ENCODE assay signal across 13 cellular contexts in genomic region chr4:185263419-185263818, GRCh38. TPM values are rescaled to one million over a fixed set of nuclear protein-coding genes. Genes with fewer than 3 reads are reported as not detected.
DNase-seq lines count a peak whose midpoint lies in the region; ATAC-seq and TF ChIP-seq lines count a peak whose summit lies in the region.
"Had no signal": no experiment of that assay in that cellular context is flagged by ENCODE, and none has a peak within 500 bp of the region (broad histone marks: within the 10 kb centered on the region; RNA-seq: fewer than 3 reads in every experiment).

No MANE protein-coding gene starts in this region.

- H3K36me3 ChIP-seq in H7 (replicated peaks; ENCODE audit: control insufficient read depth, insufficient read depth, low read length): no peaks in the 10 kb centered on the region
- H3K36me3 ChIP-seq in upper lobe of right lung: peaks cover 34% of the 10 kb centered on the region

- H3K27me3 ChIP-seq in H7 (ENCODE audit: control insufficient read depth, insufficient read depth, low read length) (no peaks in the 10 kb centered on the region), upper lobe of right lung (no peaks in the 10 kb centered on the region)

- no peak for TF ChIP-seq CTCF in upper lobe of right lung (IDR thresholded peaks at IDR 0.05)

- intact Hi-C loops in upper lobe of right lung (cut with DNase I): no loop called here

- H3K9me3 ChIP-seq in upper lobe of right lung: no peaks in the 10 kb centered on the region

- no peak overlapping the region for H3K27ac ChIP-seq in upper lobe of right lung

- ATAC-seq in GM18499 (IDR thresholded peaks at IDR 0.05; ENCODE audit: insufficient read depth, unreplicated experiment) (peak; percentile 58), GM21367 (IDR thresholded peaks at IDR 0.05; ENCODE audit: unreplicated experiment) (peak; percentile 73), HG02943 (IDR thresholded peaks at IDR 0.05; ENCODE audit: low read depth, unreplicated experiment) (peak; percentile 50), HG03575 (IDR thresholded peaks at IDR 0.05; ENCODE audit: extremely low read depth, insufficient number of reproducible peaks, low FRiP score, unreplicated experiment) (peak; percentile 51), GM19023 (IDR thresholded peaks at IDR 0.05; ENCODE audit: unreplicated experiment) (no peak), upper lobe of right lung (no peak)

- H3K4me1 ChIP-seq in upper lobe of right lung: peaks cover 8% of the 10 kb centered on the region

- DNase-seq in NAMALWA (ENCODE audit: low spot score): no peak
- DNase-seq in H7: no peak
- DNase-seq in upper lobe of right lung: no peak
- DNase-seq: activated gamma-delta T cell treated with Interleukin-2 at 50 U/mL for 16 hours, NCI-H1105, NCI-H82, small intestine, trophoblast cell had no signal

- no peak overlapping the region for H3K4me3 ChIP-seq in H7 (ENCODE audit: insufficient read depth, low read depth, low read length)
- H3K4me3 ChIP-seq in upper lobe of right lung: no peak overlapping the region

RNA-seq across cellular contexts. Expression of gene SNX25, which starts 54.0 kb away (rescaled TPM):
- 17.2 and 22.5 TPM in 2 replicates for total RNA-seq in H7 (2014; rRNA removed; shearing (Covaris generic))
- 98.5 TPM for total RNA-seq in upper lobe of right lung

RNA-seq across cellular contexts. Expression of gene CFAP97, which starts 59.6 kb away (rescaled TPM):
- 24.0 and 35.8 TPM in 2 replicates for total RNA-seq in H7 (2014; rRNA removed; shearing (Covaris generic))
- 38.2 TPM for total RNA-seq in upper lobe of right lung

Comparison
In these comparisons a context has a peak if more than half of its experiments do, and no peak if none do; other contexts are left out.
1. ATAC-seq: peak in GM18499 (single experiment), GM21367 (single experiment), HG02943 (single experiment) and HG03575 (single experiment); none in GM19023 (single experiment) and upper lobe of right lung (single experiment).